In genomic region chr2:160394153-160394552, GRCh38 we compare ENCODE assay signal across 8 cellular contexts.
A peak's percentile ranks its signal among the peaks of the same experiment; 100 is the strongest.
DNase-seq lines count a peak whose midpoint lies in the region; ATAC-seq, FAIRE-seq and TF ChIP-seq lines count a peak whose summit lies in the region.

No MANE protein-coding gene starts in this region.

- H3K4me3 ChIP-seq in HUES64 (ENCODE audit: low read length): no peak overlapping the region

- H3K36me3 ChIP-seq in HUES64 (ENCODE audit: insufficient read depth, low read length): no peaks in the 10 kb centered on the region

- WGBS in HUES64: 67% methylated on average over 1 of the region's 1 CpG

- peaks cover 56% of the 10 kb centered on the region for H3K4me1 ChIP-seq in HUES64 (ENCODE audit: insufficient read depth, low read length)

- FAIRE-seq in GM12891 (lab: Jason Lieb, UNC): no peak

- H3K9me3 ChIP-seq in HUES64 (ENCODE audit: insufficient read depth, low read depth, low read length): no peaks in the 10 kb centered on the region

- no peak overlapping the region for H3K9ac ChIP-seq in HUES64 (ENCODE audit: low read depth, low read length)

- peak; percentile 99 for ATAC-seq in GM21529 (IDR thresholded peaks at IDR 0.05; ENCODE audit: unreplicated experiment)

- no peaks in the 10 kb centered on the region for H3K27me3 ChIP-seq in HUES64 (ENCODE audit: insufficient read depth, low read length)

- peak; percentile 11 for DNase-seq in GM12891 (ENCODE audit: insufficient read length, low spot score)
- DNase-seq in central memory CD4-positive, alpha-beta T cell: peak; percentile 52
- no peak for DNase-seq in DMS79 treated with DMSO at 0.1 percent for 48 hours (lab: John Stamatoyannopoulos, UW)
- DNase-seq in NCI-H1694 treated with DMSO at 0.1 percent for 48 hours (lab: John Stamatoyannopoulos, UW): no peak
- no peak for DNase-seq in OCI-M2 (lab: John Stamatoyannopoulos, UW; ENCODE audit: unreplicated experiment)
- no peak for DNase-seq in anterior cingulate cortex (lab: John Stamatoyannopoulos, UW)

- TF ChIP-seq POLR2A in GM12891 (IDR thresholded peaks at IDR 0.05; ENCODE audit: low read depth, low read length): no peak

- 0 out of 2 replicates have a peak overlapping the region, but pooled peaks have one; percentile 14 for H3K27ac ChIP-seq in HUES64 (ENCODE audit: low read depth, low read length)

TF ChIP-seq in GM12891, 5 proteins besides CTCF, POLR2A, EP300 and RAD21:
- no peak for TF ChIP-seq PAX5 (IDR thresholded peaks at IDR 0.05; ENCODE audit: insufficient read depth, low read length, severe bottlenecking)
- TF ChIP-seq SPI1 (IDR thresholded peaks at IDR 0.05; ENCODE audit: low read depth, low read length): no peak
- no peak for TF ChIP-seq POU2F2 (IDR thresholded peaks at IDR 0.05; ENCODE audit: low read depth, low read length)
- TF ChIP-seq POLR2AphosphoS5 (IDR thresholded peaks at IDR 0.05; ENCODE audit: low read depth, low read length): no peak
- no peak for TF ChIP-seq TAF1 (IDR thresholded peaks at IDR 0.05; ENCODE audit: low read depth, low read length)

Comparison
In these comparisons a context has a peak if more than half of its experiments do, and no peak if none do; other contexts are left out.
1. DNase-seq: peak in GM12891 (single experiment) and central memory CD4-positive, alpha-beta T cell (single experiment); none in DMS79 treated with DMSO at 0.1 percent for 48 hours (single experiment), NCI-H1694 treated with DMSO at 0.1 percent for 48 hours (single experiment), OCI-M2 (single experiment) and anterior cingulate cortex (0 of 58).